ENCODE assay signal across 8 cellular contexts in the genomic region with DNA sequence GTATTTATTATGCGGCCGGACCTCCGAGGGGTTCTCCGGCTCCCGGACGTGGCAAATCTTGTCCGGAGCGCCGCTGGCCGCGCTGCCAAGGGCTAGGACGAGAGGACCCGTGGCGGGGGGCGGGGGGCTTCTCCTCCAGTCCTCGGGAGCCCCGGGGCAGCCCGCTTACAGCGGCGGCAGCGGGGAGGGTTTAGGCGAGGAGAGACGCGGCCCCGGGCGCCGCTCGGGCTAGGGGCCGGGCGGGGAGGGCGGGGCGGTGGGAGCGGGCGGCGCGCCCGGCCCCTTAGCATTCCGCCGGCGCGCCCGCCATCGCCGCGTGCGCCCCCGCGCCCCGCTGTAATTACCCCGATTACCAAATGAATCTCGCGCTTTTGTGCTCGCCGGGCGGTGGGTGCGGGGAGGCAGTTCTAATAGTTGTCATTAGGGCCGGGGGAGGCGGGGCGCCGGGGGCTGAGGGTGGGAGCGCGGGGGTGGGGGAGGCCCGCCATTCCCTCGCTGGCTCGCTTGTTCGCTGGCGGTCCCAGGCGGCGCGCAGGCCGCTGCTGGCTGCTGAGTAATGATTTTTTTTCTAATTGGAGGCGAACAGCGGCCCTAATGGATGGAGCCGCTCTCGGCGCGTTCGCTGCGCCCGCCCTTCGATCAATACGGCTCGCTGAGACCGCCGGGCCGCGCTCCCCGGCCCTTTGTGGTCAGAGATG.
DNase-seq lines count a peak whose midpoint lies in the region; ATAC-seq and TF ChIP-seq lines count a peak whose summit lies in the region.

No MANE protein-coding gene starts in this region.

- peaks cover 7% of the 10 kb centered on the region for H3K4me1 Mint-ChIP-seq in T-helper 17 cell

- no peak for TF ChIP-seq CTCF in psoas muscle (IDR thresholded peaks at IDR 0.05)

- no peaks in the 10 kb centered on the region for H3K4me1 ChIP-seq in psoas muscle

- peak in 2 of 3 experiments; percentile 84 to 91 for DNase-seq in NCI-H1417 (lab: John Stamatoyannopoulos, UW)
- DNase-seq in NCI-H1417 treated with DMSO at 0.1 percent for 48 hours (lab: John Stamatoyannopoulos, UW): no peak
- no peak for DNase-seq in T-helper 17 cell
- DNase-seq in fibroblast of gingiva (ENCODE audit: low read depth): peak; percentile 4
- peak in 1 of 2 donors; percentile 57 for DNase-seq in psoas muscle
- DNase-seq in erythroblast (lab: John Stamatoyannopoulos, UW): no peak
- DNase-seq in T1000 (lab: John Stamatoyannopoulos, UW): no peak

- no peaks in the 10 kb centered on the region for H3K9me3 ChIP-seq in T-helper 17 cell (ENCODE audit: control insufficient read depth, low read length, poor library complexity, severe bottlenecking)
- no peaks in the 10 kb centered on the region for H3K9me3 ChIP-seq in psoas muscle

- H3K27me3 Mint-ChIP-seq in T-helper 17 cell: no peaks in the 10 kb centered on the region

- 1 to 9% (median 2%) methylated on average over 21 to 88 of the region's 88 CpGs for WGBS in psoas muscle, 3 donors

- H3K27ac Mint-ChIP-seq in T-helper 17 cell: no peak overlapping the region

- peak overlapping the region; percentile 67 for H3K4me3 Mint-ChIP-seq in T-helper 17 cell

- ATAC-seq in T-helper 17 cell: peak; percentile 44
- peak in 1 of 4 donors; percentile 50 for ATAC-seq in psoas muscle
- no peak for ATAC-seq in GM21723 (IDR thresholded peaks at IDR 0.05; ENCODE audit: unreplicated experiment)

- no peak overlapping the region for H3K27ac ChIP-seq in psoas muscle

- peak overlapping the region; percentile 59 for H3K4me3 ChIP-seq in psoas muscle

- peaks cover 0 to 39% (median 0%) of the 10 kb centered on the region in 3 donors for H3K27me3 ChIP-seq in psoas muscle (ENCODE audit: insufficient read depth in 3 of 3, low read length in 2 of 3)

- H3K36me3 Mint-ChIP-seq in T-helper 17 cell (ENCODE audit: low read depth): no peaks in the 10 kb centered on the region

- TF ChIP-seq POLR2A in erythroblast (IDR thresholded peaks at IDR 0.05; ENCODE audit: low read length): no peak

- no peaks in the 10 kb centered on the region for H3K36me3 ChIP-seq in psoas muscle (ENCODE audit: insufficient read depth in 1 of 2, low read depth in 1 of 2)

- intact Hi-C loops in psoas muscle (cut with DNase I): loop anchor here in 1 of 2 donors (10.0 kb wide), 1 partner anchor 184 kb away; no protein-coding TSS in a partner anchor

Comparison
In these comparisons a context has a peak if more than half of its experiments do, and no peak if none do; other contexts are left out.
1. DNase-seq: peak in NCI-H1417 (2 of 3) and fibroblast of gingiva (single experiment); none in NCI-H1417 treated with DMSO at 0.1 percent for 48 hours (single experiment), T-helper 17 cell (0 of 3), erythroblast (0 of 2) and T1000 (single experiment).